8 cellular contexts compared by ENCODE assay signal in genomic region chr6:75204222-75204958, GRCh38. TPM values are rescaled to one million over a fixed set of nuclear protein-coding genes. Genes with fewer than 3 reads are reported as not detected.
A peak's percentile ranks its signal among the peaks of the same experiment; 100 is the strongest.
DNase-seq lines count a peak whose midpoint lies in the region; ATAC-seq and TF ChIP-seq lines count a peak whose summit lies in the region.

No MANE protein-coding gene starts in this region.

- H3K27me3 ChIP-seq in upper lobe of right lung (peaks cover 72% of the 10 kb centered on the region), Karpas-422 (ENCODE audit: low read length) (no peaks in the 10 kb centered on the region)

- H4K20me1 ChIP-seq in Karpas-422 (ENCODE audit: insufficient read depth, low read depth, low read length) = no peaks in the 10 kb centered on the region

- H3K4me3 ChIP-seq in upper lobe of right lung = peak overlapping the region; percentile 50
- no peak overlapping the region for H3K4me3 ChIP-seq in Karpas-422 (ENCODE audit: low read length)

- peak overlapping the region; percentile 73 for H3K4me3 Mint-ChIP-seq in activated T-cell treated with anti-CD3 and anti-CD28 coated beads, Interleukin-2, amount 50 U/mL, for 4 hours

- peaks cover 54% of the 10 kb centered on the region for H3K4me1 Mint-ChIP-seq in activated T-cell treated with anti-CD3 and anti-CD28 coated beads, Interleukin-2, amount 50 U/mL, for 4 hours (ENCODE audit: low read depth)

- peak; percentile 81 for DNase-seq in AG08396 (ENCODE audit: low spot score)
- peak; percentile 73 for DNase-seq in GM13977 (ENCODE audit: low spot score)
- DNase-seq in NCI-H2227 treated with DMSO at 0.1 percent for 48 hours (lab: John Stamatoyannopoulos, UW) = peak; percentile 9
- no peak for DNase-seq in activated T-cell treated with anti-CD3 and anti-CD28 coated beads, Interleukin-2, amount 50 U/mL, for 4 hours
- DNase-seq in fibroblast of the conjunctiva (ENCODE audit: low read depth) = peak; percentile 96
- peak; percentile 90 for DNase-seq in myocyte (ENCODE audit: low read depth)
- DNase-seq in upper lobe of right lung = peak; percentile 75
- DNase-seq in Karpas-422 = no peak

- no peak overlapping the region for H3K9ac ChIP-seq in Karpas-422 (ENCODE audit: low read length)

- no peaks in the 10 kb centered on the region for H3K36me3 ChIP-seq in upper lobe of right lung
- H3K36me3 ChIP-seq in Karpas-422 (ENCODE audit: insufficient read depth, low read length) = no peaks in the 10 kb centered on the region

- H3K9me3 ChIP-seq in upper lobe of right lung (no peaks in the 10 kb centered on the region), Karpas-422 (ENCODE audit: low read length) (no peaks in the 10 kb centered on the region)

- H2AFZ ChIP-seq in Karpas-422 (ENCODE audit: low read length) = no peak overlapping the region

- H3K9me3 Mint-ChIP-seq in activated T-cell treated with anti-CD3 and anti-CD28 coated beads, Interleukin-2, amount 50 U/mL, for 4 hours = no peaks in the 10 kb centered on the region

- TF ChIP-seq CTCF in GM13977 (IDR thresholded peaks at IDR 0.05; ENCODE audit: extremely low read depth, insufficient read depth, missing control alignments) = peak; percentile 70
- peak; percentile 69 for TF ChIP-seq CTCF in upper lobe of right lung (IDR thresholded peaks at IDR 0.05)

- intact Hi-C loops in upper lobe of right lung (cut with DNase I) = no loop called here

- in situ Hi-C loops in GM13977 (cut with MboI; ENCODE audit: low pct_unique_long_range_greater_than_20kb, low sequenced_read_pairs, unreplicated experiment) = loop anchor here (25.0 kb wide), 2 partner anchors 792 to 1117 kb away; no protein-coding TSS in a partner anchor

- ATAC-seq in activated T-cell treated with anti-CD3 and anti-CD28 coated beads, Interleukin-2, amount 50 U/mL, for 4 hours = no peak
- ATAC-seq in upper lobe of right lung = peak; percentile 8

- H3K4me1 ChIP-seq in upper lobe of right lung (peaks cover 41% of the 10 kb centered on the region), Karpas-422 (ENCODE audit: low read length) (peaks cover 5% of the 10 kb centered on the region)

- peaks cover 86% of the 10 kb centered on the region for H3K27me3 Mint-ChIP-seq in activated T-cell treated with anti-CD3 and anti-CD28 coated beads, Interleukin-2, amount 50 U/mL, for 4 hours (ENCODE audit: low read depth)

- H3K4me2 ChIP-seq in Karpas-422 (ENCODE audit: low read depth, low read length, poor library complexity, severe bottlenecking) = no peak overlapping the region

- H3K9me2 ChIP-seq in Karpas-422 (replicated peaks; ENCODE audit: insufficient read depth, low read length) = no peaks in the 10 kb centered on the region

- H3K27ac ChIP-seq in upper lobe of right lung = peak overlapping the region; percentile 3
- no peak overlapping the region for H3K27ac ChIP-seq in Karpas-422 (ENCODE audit: low read length)

- H3K79me2 ChIP-seq in Karpas-422 (ENCODE audit: low read length) = no peaks in the 10 kb centered on the region

- H3K36me3 Mint-ChIP-seq in activated T-cell treated with anti-CD3 and anti-CD28 coated beads, Interleukin-2, amount 50 U/mL, for 4 hours (ENCODE audit: insufficient read depth) = no peaks in the 10 kb centered on the region

RNA-seq across cellular contexts. Expression of gene COL12A1, which starts 1.5 kb away (rescaled TPM):
- under 1 TPM; 0.29 to 0.40 (median 0.30) TPM for total RNA-seq in activated T-cell treated with anti-CD3 and anti-CD28 coated beads, Interleukin-2, amount 50 U/mL, for 4 hours
- total RNA-seq in myocyte (14.6 and 17.7 TPM in 2 replicates), upper lobe of right lung (44.3 TPM)
- polyA plus RNA-seq in myocyte (2012) = 359 TPM
- total RNA-seq in Karpas-422 (2014; rRNA removed; shearing (Covaris generic); ENCODE audit: low replicate concordance) = not detected in 2 replicates

RNA-seq across cellular contexts. Expression of gene COX7A2, which starts 39.2 kb away (rescaled TPM):
- total RNA-seq in activated T-cell treated with anti-CD3 and anti-CD28 coated beads, Interleukin-2, amount 50 U/mL, for 4 hours = 100 to 1,000 TPM; 469 to 506 (median 486) TPM
- total RNA-seq in myocyte (260 and 1,028 TPM in 2 replicates), upper lobe of right lung (240 TPM)
- 482 TPM for polyA plus RNA-seq in myocyte (2012)
- total RNA-seq in Karpas-422 (2014; rRNA removed; shearing (Covaris generic); ENCODE audit: low replicate concordance) = 161 and 346 TPM in 2 replicates

Comparison
In these comparisons a context has a peak if more than half of its experiments do, and no peak if none do; other contexts are left out.
1. DNase-seq: peak in AG08396 (single experiment), GM13977 (single experiment), NCI-H2227 treated with DMSO at 0.1 percent for 48 hours (single experiment), fibroblast of the conjunctiva (single experiment), myocyte (single experiment) and upper lobe of right lung (single experiment); none in activated T-cell treated with anti-CD3 and anti-CD28 coated beads, Interleukin-2, amount 50 U/mL, for 4 hours (single experiment) and Karpas-422 (single experiment).
2. RNA of gene COL12A1, which starts 1.5 kb away (total RNA-seq): 44.3 TPM in upper lobe of right lung (single experiment) and 14.6 to 17.7 TPM in myocyte; 0.29 to 0.40 TPM in activated T-cell treated with anti-CD3 and anti-CD28 coated beads, Interleukin-2, amount 50 U/mL, for 4 hours and not detected in Karpas-422; every median in the first group is over 10 times any median in the second.